10 cellular contexts compared by ENCODE assay signal in genomic region chr4:39255266-39255665, GRCh38.
A peak's percentile ranks its signal among the peaks of the same experiment; 100 is the strongest.
DNase-seq lines count a peak whose midpoint lies in the region; ATAC-seq and TF ChIP-seq lines count a peak whose summit lies in the region.
"Had no signal": no experiment of that assay in that cellular context is flagged by ENCODE, and none has a peak within 500 bp of the region (broad histone marks: within the 10 kb centered on the region; RNA-seq: fewer than 3 reads in every experiment).

No MANE protein-coding gene starts in this region.

- no peaks in the 10 kb centered on the region for H3K9me2 ChIP-seq in OCI-LY1 (ENCODE audit: low read depth, low read length)

- peak; percentile 28; the same call in 1 of the 2 replicates for TF ChIP-seq CTCF in OCI-LY1 (IDR thresholded peaks at IDR 0.05; ENCODE audit: low read length)
- peak; percentile 43 for TF ChIP-seq CTCF in cardiac fibroblast (IDR thresholded peaks at IDR 0.05; ENCODE audit: low read depth, low read length)
- TF ChIP-seq CTCF in upper lobe of right lung (IDR thresholded peaks at IDR 0.05): no peak

- H3K36me3 ChIP-seq in OCI-LY1 (ENCODE audit: insufficient read depth, low read length): peaks cover 7% of the 10 kb centered on the region
- peaks cover 13% of the 10 kb centered on the region for H3K36me3 ChIP-seq in upper lobe of right lung
- H3K36me3 ChIP-seq: transverse colon had no signal

- no peaks in the 10 kb centered on the region for H3K9me3 ChIP-seq in OCI-LY1 (ENCODE audit: low read length)
- no peaks in the 10 kb centered on the region for H3K9me3 ChIP-seq in upper lobe of right lung
- H3K9me3 ChIP-seq: transverse colon had no signal

- H3K4me3 ChIP-seq in OCI-LY1 (ENCODE audit: low read depth, low read length, poor library complexity, severe bottlenecking) (no peak overlapping the region), cardiac fibroblast (replicated peaks in 1 of 2; ENCODE audit: low read depth in 2 of 2, low read length in 2 of 2) (no peak overlapping the region), upper lobe of right lung (no peak overlapping the region)
- H3K4me3 ChIP-seq: transverse colon had no signal

- intact Hi-C loops in sciatic nerve (cut with DNase I): no loop called here
- intact Hi-C loops in upper lobe of right lung (cut with DNase I): no loop called here

- H4K20me1 ChIP-seq in OCI-LY1 (ENCODE audit: insufficient read depth, low read length): no peaks in the 10 kb centered on the region

- no peaks in the 10 kb centered on the region for H3F3A ChIP-seq in OCI-LY1 (ENCODE audit: insufficient read depth, low read length)

- ATAC-seq in GM18858 (IDR thresholded peaks at IDR 0.05; ENCODE audit: unreplicated experiment) (no peak), sciatic nerve (no peak), HG03439 (IDR thresholded peaks at IDR 0.05; ENCODE audit: unreplicated experiment) (no peak), upper lobe of right lung (no peak)

- H2AFZ ChIP-seq in OCI-LY1 (ENCODE audit: low read length): no peak overlapping the region

- DNase-seq in EL (peak; percentile 64), cardiac fibroblast (ENCODE audit: low read depth in 2 of 2) (peak; percentile 55 to 81), myocyte (ENCODE audit: low read depth) (peak; percentile 5), sciatic nerve (ENCODE audit: low spot score) (no peak), upper lobe of right lung (no peak)
- DNase-seq: anterior cingulate cortex, transverse colon had no signal

- no peak overlapping the region for H3K4me2 ChIP-seq in OCI-LY1 (ENCODE audit: low read length)

- H3K27me3 ChIP-seq in OCI-LY1 (ENCODE audit: insufficient read depth, low read length): no peaks in the 10 kb centered on the region
- no peaks in the 10 kb centered on the region for H3K27me3 ChIP-seq in upper lobe of right lung
- H3K27me3 ChIP-seq: transverse colon had no signal

- H3K9ac ChIP-seq in OCI-LY1 (ENCODE audit: low read length): no peak overlapping the region

- H3K4me1 ChIP-seq in OCI-LY1 (ENCODE audit: insufficient read depth, low read length, severe bottlenecking): no peaks in the 10 kb centered on the region
- H3K4me1 ChIP-seq in upper lobe of right lung: no peaks in the 10 kb centered on the region
- H3K4me1 ChIP-seq: transverse colon had no signal

- no peaks in the 10 kb centered on the region for H3K79me2 ChIP-seq in OCI-LY1 (ENCODE audit: insufficient read depth, low read length)

- no peak overlapping the region for H3K27ac ChIP-seq in OCI-LY1 (ENCODE audit: low read depth, low read length, poor library complexity, severe bottlenecking)
- H3K27ac ChIP-seq in upper lobe of right lung: no peak overlapping the region
- H3K27ac ChIP-seq: transverse colon had no signal

Comparison
In these comparisons a context has a peak if more than half of its experiments do, and no peak if none do; other contexts are left out.
1. DNase-seq: peak in EL (single experiment), cardiac fibroblast (2 of 2) and myocyte (single experiment); none in sciatic nerve (single experiment) and upper lobe of right lung (single experiment).